ENCODE assay signal across 12 cellular contexts in genomic region chr7:149067869-149068268, GRCh38. TPM values are rescaled to one million over a fixed set of nuclear protein-coding genes. Genes with fewer than 3 reads are reported as not detected.
A peak's percentile ranks its signal among the peaks of the same experiment; 100 is the strongest.
DNase-seq lines count a peak whose midpoint lies in the region; ATAC-seq and TF ChIP-seq lines count a peak whose summit lies in the region.
"Had no signal": no experiment of that assay in that cellular context is flagged by ENCODE, and none has a peak within 500 bp of the region (broad histone marks: within the 10 kb centered on the region; RNA-seq: fewer than 3 reads in every experiment).

No MANE protein-coding gene starts in this region.

- H3F3A ChIP-seq in MM.1S (ENCODE audit: insufficient read depth, low read length), result 0 out of 2 replicates have a peak, but pooled peaks cover 8% of the 10 kb centered on the region

- no peaks in the 10 kb centered on the region for H3K9me2 ChIP-seq in MM.1S (replicated peaks; ENCODE audit: insufficient read depth, low read length)

- no peaks in the 10 kb centered on the region for H3K36me3 ChIP-seq in MM.1S (replicated peaks; ENCODE audit: insufficient read depth, low read length)

- no peak overlapping the region for H3K9ac ChIP-seq in MM.1S (ENCODE audit: low read length)

- no peaks in the 10 kb centered on the region for H4K20me1 ChIP-seq in MM.1S (ENCODE audit: insufficient read depth, low read length)

- no peak overlapping the region for H3K4me3 Mint-ChIP-seq in activated naive CD4-positive, alpha-beta T cell treated with anti-CD3 and anti-CD28 coated beads, Interleukin-2, amount 10 ng/mL, durations not matched to agents 7 days and 5 days
- peak overlapping the region in 4 of 5 experiments; percentile 10 to 41 (median 14) for H3K4me3 Mint-ChIP-seq in brain

- no peak overlapping the region for H3K27ac ChIP-seq in MM.1S (ENCODE audit: low read length)
- H3K27ac ChIP-seq: dorsolateral prefrontal cortex had no signal

- no peaks in the 10 kb centered on the region for H3K9me3 Mint-ChIP-seq in activated naive CD4-positive, alpha-beta T cell treated with anti-CD3 and anti-CD28 coated beads, Interleukin-2, amount 10 ng/mL, durations not matched to agents 7 days and 5 days
- H3K9me3 Mint-ChIP-seq in brain, result no peaks in the 10 kb centered on the region

- H3K4me3 ChIP-seq in MM.1S (ENCODE audit: low read length), result no peak overlapping the region
- H3K4me3 ChIP-seq: dorsolateral prefrontal cortex had no signal

- ATAC-seq in HG02884 (IDR thresholded peaks at IDR 0.05; ENCODE audit: unreplicated experiment), result no peak

- H3K79me2 ChIP-seq in MM.1S (ENCODE audit: low read length), result no peaks in the 10 kb centered on the region

- no peaks in the 10 kb centered on the region for H3K4me1 ChIP-seq in MM.1S (ENCODE audit: low read length)

- H3K4me2 ChIP-seq in MM.1S (ENCODE audit: low read depth, low read length), result no peak overlapping the region

- H3K36me3 Mint-ChIP-seq in activated naive CD4-positive, alpha-beta T cell treated with anti-CD3 and anti-CD28 coated beads, Interleukin-2, amount 10 ng/mL, durations not matched to agents 7 days and 5 days, result peaks cover 13% of the 10 kb centered on the region
- H3K36me3 Mint-ChIP-seq in brain, result peaks cover 36% of the 10 kb centered on the region

- no peak overlapping the region for H2AFZ ChIP-seq in MM.1S (ENCODE audit: low read length)

- H3K4me1 Mint-ChIP-seq in activated naive CD4-positive, alpha-beta T cell treated with anti-CD3 and anti-CD28 coated beads, Interleukin-2, amount 10 ng/mL, durations not matched to agents 7 days and 5 days, result peaks cover 15% of the 10 kb centered on the region
- H3K4me1 Mint-ChIP-seq in brain, result peaks cover 13% of the 10 kb centered on the region

- H3K27ac Mint-ChIP-seq in activated naive CD4-positive, alpha-beta T cell treated with anti-CD3 and anti-CD28 coated beads, Interleukin-2, amount 10 ng/mL, durations not matched to agents 7 days and 5 days, result no peak overlapping the region
- H3K27ac Mint-ChIP-seq in brain, result peak overlapping the region in 4 of 5 experiments; percentile 2 to 21 (median 12)

- no peaks in the 10 kb centered on the region for H3K27me3 ChIP-seq in MM.1S (replicated peaks; ENCODE audit: insufficient read depth, low read length)
- H3K27me3 ChIP-seq: dorsolateral prefrontal cortex had no signal

- no peaks in the 10 kb centered on the region for H3K27me3 Mint-ChIP-seq in activated naive CD4-positive, alpha-beta T cell treated with anti-CD3 and anti-CD28 coated beads, Interleukin-2, amount 10 ng/mL, durations not matched to agents 7 days and 5 days
- H3K27me3 Mint-ChIP-seq in brain, result no peaks in the 10 kb centered on the region

- H3K9me3 ChIP-seq in MM.1S (replicated peaks; ENCODE audit: insufficient read depth, low read length), result no peaks in the 10 kb centered on the region

- CTCF ChIA-PET in activated naive CD4-positive, alpha-beta T cell treated with anti-CD3 and anti-CD28 coated beads, Interleukin-2, amount 10 ng/mL, durations not matched to agents 7 days and 5 days (lab: Charles Lee), result interaction anchor here (1.6 to 4.0 kb wide), 2 partner anchors 63 kb away, joined by 9 to 85 read pairs; no protein-coding TSS in a partner anchor

- peak; percentile 33 for TF ChIP-seq CTCF in MM.1S (IDR thresholded peaks at IDR 0.05; ENCODE audit: low read length)
- no peak for TF ChIP-seq CTCF in brain (conservative IDR thresholded peaks at IDR 0.05)

- DNase-seq in activated naive CD4-positive, alpha-beta T cell treated with anti-CD3 and anti-CD28 coated beads, Interleukin-2, amount 10 ng/mL, durations not matched to agents 7 days and 5 days, result peak; percentile 27
- DNase-seq in activated naive CD4-positive, alpha-beta T cell treated with Interleukin-2 at 50 U/mL for 16 hours, result no peak
- DNase-seq in MM.1S, result no peak
- peak; percentile 3 for DNase-seq in stimulated activated naive CD4-positive, alpha-beta T cell treated with Interleukin-2 at 50 U/mL for 16 hours (lab: John Stamatoyannopoulos, UW)
- no peak for DNase-seq in NCI-H128 (lab: John Stamatoyannopoulos, UW; ENCODE audit: unreplicated experiment)
- DNase-seq in ecto neural progenitor cell (ENCODE audit: low spot score), result no peak
- DNase-seq: C1 segment of cervical spinal cord, dorsolateral prefrontal cortex, GF-D8, NCI-H2171 had no signal

RNA-seq across cellular contexts. Expression of gene ZNF786, which starts 22.6 kb away (rescaled TPM):
- polyA plus RNA-seq in brain (ENCODE audit: insufficient read depth, low read depth, low replicate concordance), result 4.0 TPM

RNA-seq across cellular contexts. Expression of gene PDIA4, which starts 39.6 kb away (rescaled TPM):
- 69.5 TPM for polyA plus RNA-seq in brain (ENCODE audit: insufficient read depth, low read depth, low replicate concordance)

RNA-seq across cellular contexts. Expression of gene ZNF425, which starts 58.3 kb away (rescaled TPM):
- polyA plus RNA-seq in brain (ENCODE audit: insufficient read depth, low read depth, low replicate concordance), result 2.9 TPM

Comparison
In these comparisons a context has a peak if more than half of its experiments do, and no peak if none do; other contexts are left out.
1. DNase-seq: peak in activated naive CD4-positive, alpha-beta T cell treated with anti-CD3 and anti-CD28 coated beads, Interleukin-2, amount 10 ng/mL, durations not matched to agents 7 days and 5 days (single experiment) and stimulated activated naive CD4-positive, alpha-beta T cell treated with Interleukin-2 at 50 U/mL for 16 hours (single experiment); none in activated naive CD4-positive, alpha-beta T cell treated with Interleukin-2 at 50 U/mL for 16 hours (single experiment), MM.1S (single experiment), NCI-H128 (single experiment) and ecto neural progenitor cell (single experiment).